ENCODE assay signal across 8 cellular contexts in genomic region chr9:135989722-135990467, GRCh38. TPM values are rescaled to one million over a fixed set of nuclear protein-coding genes. Genes with fewer than 3 reads are reported as not detected.
DNase-seq lines count a peak whose midpoint lies in the region; ATAC-seq, FAIRE-seq and TF ChIP-seq lines count a peak whose summit lies in the region.
"Had no signal": no experiment of that assay in that cellular context is flagged by ENCODE, and none has a peak within 500 bp of the region (broad histone marks: within the 10 kb centered on the region; RNA-seq: fewer than 3 reads in every experiment).

No MANE protein-coding gene starts in this region.

- H2AFZ ChIP-seq in K562 (ENCODE audit: low read depth, low read length) = no peak overlapping the region

- in situ Hi-C loops in K562 (cut with MboI) = no loop called here

- no peak for TF ChIP-seq CTCF in K562 (IDR thresholded peaks at IDR 0.05 in 2 of 3, conservative IDR thresholded peaks at IDR 0.05 in 1 of 3; ENCODE audit: insufficient read depth in 2 of 3, low read depth in 1 of 3, low read length in 3 of 3)

- no peak for TF ChIP-seq POLR2A in K562 (conservative IDR thresholded peaks at IDR 0.05)

- WGBS in K562 (ENCODE audit: insufficient coverage, low coverage, missing lambda C conversion rate) = 71% methylated on average over 16 of the region's 36 CpGs

- TF ChIP-seq EP300 in K562 (IDR thresholded peaks at IDR 0.05; ENCODE audit: low read length) = no peak

- ATAC-seq in K562 (no peak), HG03280 (IDR thresholded peaks at IDR 0.05; ENCODE audit: unreplicated experiment) (no peak)

- CTCF ChIA-PET in K562 (lab: Yijun Ruan, JAX; ENCODE audit: low intra/inter-chr PET ratio) = no interaction called here

- no peak overlapping the region for H3K4me3 ChIP-seq in K562

- no peaks in the 10 kb centered on the region for H3K27me3 ChIP-seq in K562 (ENCODE audit: control insufficient read depth in 2 of 2, insufficient read depth in 2 of 2, low read length in 2 of 2)

- H3K9me3 ChIP-seq in K562 (replicated peaks; ENCODE audit: control insufficient read depth, insufficient read depth, low read depth, low read length) = no peaks in the 10 kb centered on the region

- no peak for FAIRE-seq in K562 (lab: Jason Lieb, UNC)
- FAIRE-seq: TTC549 had no signal

- POLR2A ChIA-PET in K562 (lab: Yijun Ruan, JAX) = no interaction called here

- no peaks in the 10 kb centered on the region for H3K79me2 ChIP-seq in K562 (ENCODE audit: control insufficient read depth, insufficient read depth, low read length)

- peak overlapping the region; percentile 35; the same call in 1 of the 2 replicates for H3K4me2 ChIP-seq in K562 (ENCODE audit: insufficient read depth, low read length)

- no peaks in the 10 kb centered on the region for H4K20me1 ChIP-seq in K562 (replicated peaks; ENCODE audit: control insufficient read depth, insufficient read depth, low read length)

- H3K36me3 ChIP-seq in K562 (ENCODE audit: control insufficient read depth, insufficient read depth, low read length) = no peaks in the 10 kb centered on the region

- no peak overlapping the region for H3K27ac ChIP-seq in K562 (ENCODE audit: extremely low read depth, low read depth, low read length)

- TF ChIP-seq RAD21 in K562 (CRISPR knock-in tag; conservative IDR thresholded peaks at IDR 0.05 in 1 of 2, IDR thresholded peaks at IDR 0.05 in 1 of 2) = no peak

- intact Hi-C loops in K562 (cut with micrococcal nuclease) = no loop called here

- H3K4me1 ChIP-seq in K562 (replicated peaks in 1 of 2; ENCODE audit: control insufficient read depth in 2 of 2, insufficient read depth in 2 of 2, low read length in 2 of 2) = peaks cover 32 to 93% of the 10 kb centered on the region in 2 experiments

- DNase-seq in DMS53 treated with DMSO at 0.1 percent for 48 hours (lab: John Stamatoyannopoulos, UW; ENCODE audit: unreplicated experiment) (peak; percentile 28), NCI-H2171 (lab: John Stamatoyannopoulos, UW) (peak; percentile 87), K562 (ENCODE audit: extremely low read depth in 1 of 4, low spot score in 3 of 4) (no peak), retina (peak; percentile 73), germinal center (ENCODE audit: low spot score) (no peak), kidney tubule cell (ENCODE audit: low spot score) (no peak)

- no TSS peak for BruUV-seq in K562 (replicated peaks; lab: Mats Ljungman, UMichigan)

- H3K9me1 ChIP-seq in K562 (ENCODE audit: control insufficient read depth, insufficient read depth, low read length) = no peaks in the 10 kb centered on the region

- no peak overlapping the region for H3K9ac ChIP-seq in K562 (ENCODE audit: insufficient read depth in 1 of 2, low read depth in 2 of 2, low read length in 2 of 2)

TF ChIP-seq in K562, 482 proteins besides CTCF, POLR2A, EP300 and RAD21 (continues in another document):
- TF ChIP-seq, protein P1, sequence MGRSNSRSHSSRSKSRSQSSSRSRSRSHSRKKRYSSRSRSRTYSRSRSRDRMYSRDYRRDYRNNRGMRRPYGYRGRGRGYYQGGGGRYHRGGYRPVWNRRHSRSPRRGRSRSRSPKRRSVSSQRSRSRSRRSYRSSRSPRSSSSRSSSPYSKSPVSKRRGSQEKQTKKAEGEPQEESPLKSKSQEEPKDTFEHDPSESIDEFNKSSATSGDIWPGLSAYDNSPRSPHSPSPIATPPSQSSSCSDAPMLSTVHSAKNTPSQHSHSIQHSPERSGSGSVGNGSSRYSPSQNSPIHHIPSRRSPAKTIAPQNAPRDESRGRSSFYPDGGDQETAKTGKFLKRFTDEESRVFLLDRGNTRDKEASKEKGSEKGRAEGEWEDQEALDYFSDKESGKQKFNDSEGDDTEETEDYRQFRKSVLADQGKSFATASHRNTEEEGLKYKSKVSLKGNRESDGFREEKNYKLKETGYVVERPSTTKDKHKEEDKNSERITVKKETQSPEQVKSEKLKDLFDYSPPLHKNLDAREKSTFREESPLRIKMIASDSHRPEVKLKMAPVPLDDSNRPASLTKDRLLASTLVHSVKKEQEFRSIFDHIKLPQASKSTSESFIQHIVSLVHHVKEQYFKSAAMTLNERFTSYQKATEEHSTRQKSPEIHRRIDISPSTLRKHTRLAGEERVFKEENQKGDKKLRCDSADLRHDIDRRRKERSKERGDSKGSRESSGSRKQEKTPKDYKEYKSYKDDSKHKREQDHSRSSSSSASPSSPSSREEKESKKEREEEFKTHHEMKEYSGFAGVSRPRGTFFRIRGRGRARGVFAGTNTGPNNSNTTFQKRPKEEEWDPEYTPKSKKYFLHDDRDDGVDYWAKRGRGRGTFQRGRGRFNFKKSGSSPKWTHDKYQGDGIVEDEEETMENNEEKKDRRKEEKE (IDR thresholded peaks at IDR 0.05; ENCODE audit: borderline replicate concordance in 1 of 2, control insufficient read depth in 1 of 2, low read depth in 2 of 2, low read length in 1 of 2) = no peak
- TF ChIP-seq ELF1 (tag; IDR thresholded peaks at IDR 0.05) (no peak), SNAPC5 (CRISPR knock-in tag; IDR thresholded peaks at IDR 0.05) (no peak), SETDB1 (IDR thresholded peaks at IDR 0.05; ENCODE audit: low read length) (no peak), ETS2 (tag; IDR thresholded peaks at IDR 0.05; ENCODE audit: borderline replicate concordance, poor library complexity, severe bottlenecking) (no peak), MAFG (tag; conservative IDR thresholded peaks at IDR 0.05) (no peak), ZNF239 (CRISPR knock-in tag; IDR thresholded peaks at IDR 0.05) (no peak), ZNF445 (CRISPR knock-in tag; IDR thresholded peaks at IDR 0.05; ENCODE audit: low read depth) (no peak), TEAD2 (tag; IDR thresholded peaks at IDR 0.05) (no peak), CTBP1 (IDR thresholded peaks at IDR 0.05; ENCODE audit: borderline replicate concordance) (no peak), TAF9B (IDR thresholded peaks at IDR 0.05; ENCODE audit: partially characterized antibody) (no peak), TSC22D4 (tag; IDR thresholded peaks at IDR 0.05) (no peak)
- TF ChIP-seq, protein P2, sequence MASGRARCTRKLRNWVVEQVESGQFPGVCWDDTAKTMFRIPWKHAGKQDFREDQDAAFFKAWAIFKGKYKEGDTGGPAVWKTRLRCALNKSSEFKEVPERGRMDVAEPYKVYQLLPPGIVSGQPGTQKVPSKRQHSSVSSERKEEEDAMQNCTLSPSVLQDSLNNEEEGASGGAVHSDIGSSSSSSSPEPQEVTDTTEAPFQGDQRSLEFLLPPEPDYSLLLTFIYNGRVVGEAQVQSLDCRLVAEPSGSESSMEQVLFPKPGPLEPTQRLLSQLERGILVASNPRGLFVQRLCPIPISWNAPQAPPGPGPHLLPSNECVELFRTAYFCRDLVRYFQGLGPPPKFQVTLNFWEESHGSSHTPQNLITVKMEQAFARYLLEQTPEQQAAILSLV (tag; IDR thresholded peaks at IDR 0.05) = no peak

RNA-seq across cellular contexts. Expression of gene UBAC1, which starts 28.7 kb away (rescaled TPM):
- 536 and 854 TPM in 2 replicates for total RNA-seq in K562 (2011; cell fraction: chromatin; rRNA removed; ENCODE audit: low replicate concordance)
- total RNA-seq in K562 (2011; cell fraction: nucleolus; rRNA removed) = 552 and 553 TPM in 2 replicates
- 447 and 492 TPM in 2 replicates for total RNA-seq in K562 (2011; cell fraction: nucleoplasm; rRNA removed)
- total RNA-seq in K562 (2014; rRNA removed) (399 and 504 TPM in 2 replicates), K562 (2014; rRNA removed; fragmentation: Illumina TruSeq; extraction: Trizol) (138 and 145 TPM in 2 replicates), K562 (2015; rRNA removed; fragmentation: Illumina TruSeq; extraction: Trizol) (166 and 171 TPM in 2 replicates), K562 (2021) (294 and 309 TPM in 2 replicates)
- polyA plus RNA-seq in K562 (2011; rRNA removed) (385 and 395 TPM in 2 replicates), K562 (2014; fragmentation: Illumina TruSeq; extraction: Trizol) (219 and 228 TPM in 2 replicates), K562 (2014; fragmentation: Nextera tagmentation; extraction: Ambion mirVana) (100 to 1,000 TPM in 1 of 2 experiments, 10 to 100 TPM in 1; 94.0 to 117 TPM), K562 (2014; rRNA removed) (381 and 405 TPM in 2 replicates)
- polyA plus RNA-seq in K562 (2011; cell fraction: cytosol; rRNA removed) = 447 and 505 TPM in 2 replicates
- polyA plus RNA-seq in K562 (2011; cell fraction: nucleus; rRNA removed) = 838 and 845 TPM in 2 replicates
- 178 and 239 TPM in 2 replicates for polyA plus RNA-seq in K562 (2012)
- 128 and 165 TPM in 2 replicates for polyA minus RNA-seq in K562 (2011; rRNA and poly(A)+ RNA removed)
- polyA minus RNA-seq in K562 (2011; cell fraction: cytosol; rRNA and poly(A)+ RNA removed) = 110 and 129 TPM in 2 replicates
- polyA minus RNA-seq in K562 (2011; cell fraction: nucleus; rRNA and poly(A)+ RNA removed) = 120 and 171 TPM in 2 replicates

Comparison
In these comparisons a context has a peak if more than half of its experiments do, and no peak if none do; other contexts are left out.
1. DNase-seq: peak in DMS53 treated with DMSO at 0.1 percent for 48 hours (single experiment), NCI-H2171 (single experiment) and retina (single experiment); none in K562 (0 of 4), germinal center (single experiment) and kidney tubule cell (single experiment).